ENCODE assay signal across 8 cellular contexts in the genomic region with DNA sequence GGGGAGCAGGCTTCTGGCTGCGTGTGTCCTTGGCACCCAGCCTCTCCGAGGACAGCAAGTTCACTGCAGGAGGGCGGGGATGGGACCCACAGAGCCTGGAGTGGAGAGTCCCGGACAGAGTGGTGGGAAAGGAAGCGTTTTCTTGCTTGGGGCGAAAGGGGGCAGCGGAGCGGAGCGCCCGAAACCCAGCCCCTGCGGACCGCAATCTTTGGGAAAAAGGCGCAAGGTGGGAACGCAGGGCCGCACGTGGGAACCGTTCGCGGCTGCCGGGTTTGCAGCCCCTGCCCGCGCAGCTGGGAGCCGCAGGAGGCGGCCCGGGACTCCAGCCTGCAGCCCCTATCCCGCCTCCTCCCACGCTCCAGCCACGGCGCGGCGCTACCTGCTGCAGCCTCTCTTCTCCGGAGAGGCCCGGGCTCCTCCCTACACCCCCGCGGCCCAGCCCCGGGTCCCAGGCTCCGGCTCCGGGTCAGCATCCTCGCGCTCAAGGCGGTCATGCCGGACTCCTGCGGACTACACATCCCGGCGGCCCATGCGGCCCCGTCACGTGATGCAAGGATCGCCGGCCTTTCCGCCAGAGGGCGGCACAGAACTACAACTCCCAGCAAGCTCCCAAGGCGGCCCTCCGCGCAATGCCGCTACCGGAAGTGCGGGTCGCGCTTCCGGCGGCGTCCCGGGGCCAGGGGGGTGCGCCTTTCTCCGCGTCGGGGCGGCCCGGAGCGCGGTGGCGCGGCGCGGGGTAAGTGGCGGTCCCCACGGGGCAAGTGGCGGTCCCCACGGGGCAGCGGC. TPM values are rescaled to one million over a fixed set of nuclear protein-coding genes. Genes with fewer than 3 reads are reported as not detected.
DNase-seq lines count a peak whose midpoint lies in the region; ATAC-seq and TF ChIP-seq lines count a peak whose summit lies in the region.

A gene (minus strand): TSS at position 505 of the 786 bp plus-strand sequence. CDS start 11 bp downstream, at position 494.
A gene (plus strand): TSS at position 656 of the 786 bp plus-strand sequence. CDS start 631 bp downstream, outside the sequence.

- ATAC-seq in GM18867 (IDR thresholded peaks at IDR 0.05; ENCODE audit: unreplicated experiment) (peak; percentile 90), HG03103 (IDR thresholded peaks at IDR 0.05; ENCODE audit: low read depth, unreplicated experiment) (peak; percentile 80)

- H3K79me2 ChIP-seq in mammary epithelial cell (ENCODE audit: insufficient read depth, low read length) = peaks cover 18% of the 10 kb centered on the region

- no peaks in the 10 kb centered on the region for H3K27me3 ChIP-seq in WERI-Rb-1 (ENCODE audit: insufficient read depth, low read depth, severe bottlenecking)
- H3K27me3 ChIP-seq in mammary epithelial cell (ENCODE audit: insufficient read depth, low read length) = no peaks in the 10 kb centered on the region

- peak within 1 kb of the TSS; percentile 30 for H3K27ac ChIP-seq in WERI-Rb-1
- H3K27ac ChIP-seq in mammary epithelial cell (ENCODE audit: insufficient read depth, low read depth, low read length) = no peak within 1 kb of the TSS

- H3K36me3 ChIP-seq in WERI-Rb-1 (peaks cover 35% of the 10 kb centered on the region), mammary epithelial cell (ENCODE audit: insufficient read depth, low read length) (no peaks in the 10 kb centered on the region)

- POLR2A ChIA-PET in AG04449 (lab: Yijun Ruan, JAX) = interaction anchor here (0.7 to 2.1 kb wide), 12 partner anchors 12 to 108 kb away, joined by 3 to 11 read pairs (median 5); a partner anchor contains a TSS

- H3K9me3 ChIP-seq in WERI-Rb-1 (ENCODE audit: severe bottlenecking) (no peaks in the 10 kb centered on the region), mammary epithelial cell (replicated peaks; ENCODE audit: insufficient read depth, low read length) (no peaks in the 10 kb centered on the region)

- in situ Hi-C loops in mammary epithelial cell (cut with MboI; ENCODE audit: low sequenced_read_pairs in 2 of 2) = no loop called here

- BruUV-seq in mammary epithelial cell (replicated peaks; lab: Mats Ljungman, UMichigan) = no TSS peak

- peak within 1 kb of the TSS; percentile 52 for H3K9ac ChIP-seq in mammary epithelial cell (ENCODE audit: insufficient read depth, low read length)

- peaks cover 19% of the 10 kb centered on the region for H3K4me1 ChIP-seq in mammary epithelial cell (ENCODE audit: insufficient read depth, low read length)

- TF ChIP-seq CTCF in AG04449 (IDR thresholded peaks at IDR 0.05; ENCODE audit: insufficient read depth, low read length, missing control alignments) (peak; percentile 48), WERI-Rb-1 (IDR thresholded peaks at IDR 0.05; ENCODE audit: low read depth, low read length) (no peak), mammary epithelial cell (conservative IDR thresholded peaks at IDR 0.05 in 1 of 2, IDR thresholded peaks at IDR 0.05 in 1 of 2; ENCODE audit: extremely low read depth in 1 of 2, insufficient read depth in 1 of 2, low read depth in 1 of 2, low read length in 2 of 2) (peak in 1 of 2 donors; percentile 48)

- H2AFZ ChIP-seq in mammary epithelial cell (ENCODE audit: low read depth, low read length) = peak within 1 kb of the TSS; percentile 85

- dilution Hi-C loops in mammary epithelial cell (cut with HindIII; ENCODE audit: low sequenced_read_pairs) = no loop called here

- CTCF ChIA-PET in AG04449 (lab: Yijun Ruan, JAX) (interaction anchor here (0.7 to 5.0 kb wide), 10 partner anchors 9 to 93 kb away, joined by 3 to 19 read pairs (median 5); no protein-coding TSS in a partner anchor), mammary epithelial cell (lab: Charles Lee; ENCODE audit: low non-redundant PET) (interaction anchor here (0.7 to 1.1 kb wide), 2 partner anchors 88 to 93 kb away, joined by 3 to 6 read pairs; a partner anchor contains a TSS)

- peak within 1 kb of the TSS; percentile 92 for H3K4me2 ChIP-seq in mammary epithelial cell (ENCODE audit: insufficient read depth, low read depth, low read length)

- DNase-seq in AG04449 (ENCODE audit: low read depth, low spot score) (peak; percentile 70), NCI-H2196 treated with DMSO at 0.1 percent for 48 hours (lab: John Stamatoyannopoulos, UW; ENCODE audit: unreplicated experiment) (peak; percentile 95), WERI-Rb-1 (peak; percentile 97), mammary epithelial cell (peak; percentile 93), iPS-NIHi7 (ENCODE audit: extremely low spot score) (peak; percentile 99), smooth muscle cell of the brain vasculature (ENCODE audit: low read depth, low spot score) (peak; percentile 90)

- WGBS in mammary epithelial cell (ENCODE audit: low coverage, missing lambda C conversion rate) = 0% methylated on average over 9 of the region's 81 CpGs

- intact Hi-C loops in mammary epithelial cell (cut with micrococcal nuclease) = loop anchor here (2.0 kb wide), 2 partner anchors 15 to 39 kb away; a partner anchor contains a TSS

- no peaks in the 10 kb centered on the region for H4K20me1 ChIP-seq in mammary epithelial cell (ENCODE audit: insufficient read depth, low read length)

- peak within 1 kb of the TSS; percentile 86 for H3K4me3 ChIP-seq in AG04449 (ENCODE audit: low read depth, low read length)
- peak within 1 kb of the TSS; percentile 69 for H3K4me3 ChIP-seq in WERI-Rb-1 (ENCODE audit: low read depth, low read length)
- H3K4me3 ChIP-seq in mammary epithelial cell (replicated peaks in 1 of 3; ENCODE audit: insufficient read depth in 1 of 3, low read depth in 2 of 3, low read length in 3 of 3) = peak within 1 kb of the TSS; percentile 63 to 90 (median 66)

RNA-seq across cellular contexts. Expression of the first gene that starts in this region (rescaled TPM):
- 10 to 100 TPM; 11.3 to 23.2 TPM for total RNA-seq in mammary epithelial cell
- polyA plus RNA-seq in mammary epithelial cell = 21.3 TPM
- 13.9 TPM for polyA minus RNA-seq in mammary epithelial cell

RNA-seq across cellular contexts. Expression of the second gene that starts in this region (rescaled TPM):
- 10 to 100 TPM; 56.2 to 92.0 TPM for total RNA-seq in mammary epithelial cell
- 33.9 TPM for polyA plus RNA-seq in mammary epithelial cell
- polyA minus RNA-seq in mammary epithelial cell = 155 TPM
